In genomic region chr3:28634019-28634418, GRCh38 we compare ENCODE assay signal across 32 cellular contexts.
"Had no signal": no experiment of that assay in that cellular context is flagged by ENCODE, and none has a peak within 500 bp of the region (broad histone marks: within the 10 kb centered on the region; RNA-seq: fewer than 3 reads in every experiment).

No MANE protein-coding gene starts in this region.

- DNase-seq: activated effector memory CD4-positive, alpha-beta T cell treated with anti-CD3 and anti-CD28 coated beads, Interleukin-2, amount 50 U/mL, for 16 hours; activated effector memory CD4-positive, alpha-beta T cell treated with Interleukin-2 at 50 U/mL for 16 hours; activated gamma-delta T cell; activated gamma-delta T cell treated with Interleukin-2 at 50 U/mL for 16 hours; activated naive CD4-positive, alpha-beta T cell; activated naive CD4-positive, alpha-beta T cell treated with anti-CD3 and anti-CD28 coated beads for 36 hours; activated naive CD4-positive, alpha-beta T cell treated with anti-CD3 and anti-CD28 coated beads, Interleukin-2, amount 10 ng/mL, durations not matched to agents 7 days and 5 days; activated naive CD4-positive, alpha-beta T cell treated with anti-CD3 and anti-CD28 coated beads, Interleukin-2, amount 50 U/mL, for 16 hours; activated naive CD4-positive, alpha-beta T cell treated with Interleukin-2 at 50 U/mL for 16 hours; activated naive CD8-positive, alpha-beta T cell treated with anti-CD3 and anti-CD28 coated beads for 36 hours; activated naive CD8-positive, alpha-beta T cell treated with anti-CD3 and anti-CD28 coated beads, Interleukin-2, amount 10 ng/mL, durations not matched to agents 7 days and 5 days; activated naive CD8-positive, alpha-beta T cell treated with anti-CD3 and anti-CD28 coated beads, Interleukin-2, amount 50 U/mL, for 24 hours; activated T-cell treated with anti-CD3 and anti-CD28 coated beads, Interleukin-2, amount 50 U/mL, for 1 hour; activated T-cell treated with anti-CD3 and anti-CD28 coated beads, Interleukin-2, amount 50 U/mL, for 24 hours; activated T-cell treated with anti-CD3 and anti-CD28 coated beads, Interleukin-2, amount 50 U/mL, for 4 hours; activated T-cell treated with anti-CD3 and anti-CD28 coated beads, Interleukin-2, amount 50 U/mL, for 48 hours; activated T-cell treated with anti-CD3 and anti-CD28 coated beads, Interleukin-2, amount 50 U/mL, for 72 hours; adrenal gland; amniotic stem cell; amygdala; anterior cingulate cortex; aorta; body of pancreas; brain microvascular endothelial cell; caudate nucleus; central memory CD4-positive, alpha-beta T cell; cerebellar nuclear complex had no signal

- H3K9me3 ChIP-seq: adrenal gland, ascending aorta, body of pancreas, breast epithelium had no signal

- H3K27ac ChIP-seq: adrenal gland, ascending aorta, body of pancreas, brain microvascular endothelial cell, breast epithelium, cardiac muscle cell had no signal

- H3K4me3 ChIP-seq: adrenal gland, ascending aorta, body of pancreas, breast epithelium, cardiac muscle cell had no signal

- H3K4me1 ChIP-seq: adrenal gland, ascending aorta, body of pancreas, breast epithelium had no signal

- H3K27me3 ChIP-seq: adrenal gland, ascending aorta, body of pancreas, brain microvascular endothelial cell, breast epithelium, cardiac muscle cell had no signal

- H3K36me3 ChIP-seq: adrenal gland, ascending aorta, brain microvascular endothelial cell, breast epithelium, cardiac muscle cell had no signal

- ATAC-seq: activated naive CD4-positive, alpha-beta T cell treated with anti-CD3 and anti-CD28 coated beads, Interleukin-2, amount 50 U/mL, for 72 hours; activated naive CD8-positive, alpha-beta T cell treated with anti-CD3 and anti-CD28 coated beads, Interleukin-2, amount 50 U/mL, for 24 hours; activated T-cell treated with anti-CD3 and anti-CD28 coated beads, Interleukin-2, amount 50 U/mL, for 4 hours; activated T-cell treated with anti-CD3 and anti-CD28 coated beads, Interleukin-2, amount 50 U/mL, for 72 hours; activated T-helper 17 cell treated with anti-CD3 and anti-CD28 coated beads, Interleukin-2, amount 50 U/mL, for 72 hours; body of pancreas had no signal
